ENCODE assay signal across 20 cellular contexts in genomic region chr13:113952151-113952982, GRCh38. TPM values are rescaled to one million over a fixed set of nuclear protein-coding genes. Genes with fewer than 3 reads are reported as not detected.
"Had no signal": no experiment of that assay in that cellular context is flagged by ENCODE, and none has a peak within 500 bp of the region (broad histone marks: within the 10 kb centered on the region; RNA-seq: fewer than 3 reads in every experiment).

No MANE protein-coding gene starts in this region.

- H3K9me3 Mint-ChIP-seq: activated T-helper 1 cell treated with anti-CD3 and anti-CD28 coated beads, Interleukin-12 subunit alpha, Interleukin-12 subunit beta, Interleukin-2, Interleukin-4 antibody, amounts not matched to agents 30 ng/mL and 10 ng/mL and 1 ng/mL, durations not matched to agents 14 hours and 24 hours and 36 hours had no signal

- H3K27me3 Mint-ChIP-seq: activated naive CD8-positive, alpha-beta T cell treated with anti-CD3 and anti-CD28 coated beads for 36 hours had no signal

- H3K9me3 ChIP-seq: neutrophil, thyroid gland had no signal

- H3K27ac Mint-ChIP-seq: activated naive CD8-positive, alpha-beta T cell treated with anti-CD3 and anti-CD28 coated beads for 36 hours; activated T-helper 1 cell treated with anti-CD3 and anti-CD28 coated beads, Interleukin-12 subunit alpha, Interleukin-12 subunit beta, Interleukin-2, Interleukin-4 antibody, amounts not matched to agents 30 ng/mL and 10 ng/mL and 1 ng/mL, durations not matched to agents 14 hours and 24 hours and 36 hours; stimulated activated effector memory CD8-positive, alpha-beta T cell treated with anti-CD3 and anti-CD28 coated beads, Interleukin-12 subunit alpha, Interleukin-12 subunit beta, amount 100 ng/mL, for 72 hours had no signal

- H3K9ac ChIP-seq: parathyroid adenoma had no signal

- H3K27me3 ChIP-seq: cardiac muscle cell, dorsolateral prefrontal cortex, thyroid gland had no signal

- H3K27ac ChIP-seq: cardiac muscle cell, neutrophil, parathyroid adenoma, thyroid gland, WERI-Rb-1 had no signal

- H3K4me3 Mint-ChIP-seq: activated naive CD8-positive, alpha-beta T cell treated with anti-CD3 and anti-CD28 coated beads for 36 hours; activated T-helper 1 cell treated with anti-CD3 and anti-CD28 coated beads, Interleukin-12 subunit alpha, Interleukin-12 subunit beta, Interleukin-2, Interleukin-4 antibody, amounts not matched to agents 30 ng/mL and 10 ng/mL and 1 ng/mL, durations not matched to agents 14 hours and 24 hours and 36 hours; stimulated activated effector memory CD8-positive, alpha-beta T cell treated with anti-CD3 and anti-CD28 coated beads, Interleukin-12 subunit alpha, Interleukin-12 subunit beta, amount 100 ng/mL, for 72 hours had no signal

- H3K36me3 ChIP-seq: cardiac muscle cell, neutrophil, thyroid gland, WERI-Rb-1 had no signal

- DNase-seq: activated CD4-positive, alpha-beta T cell treated with anti-CD3 and anti-CD28 coated beads for 1 hour; activated CD4-positive, alpha-beta T cell treated with anti-CD3 and anti-CD28 coated beads, Interleukin-2, amount 50 U/mL, for 4 hours; activated gamma-delta T cell treated with Interleukin-2 at 50 U/mL for 16 hours; activated naive CD8-positive, alpha-beta T cell treated with anti-CD3 and anti-CD28 coated beads for 36 hours; amniotic stem cell; islet precursor cell; mammary epithelial cell; retina; stimulated activated CD4-positive, alpha-beta T cell treated with anti-CD3 and anti-CD28 coated beads, Interleukin-15, amount 100 ng/mL, for 24 hours; stimulated activated CD4-positive, alpha-beta T cell treated with anti-CD3 and anti-CD28 coated beads, Interleukin-2, amount 100 ng/mL, for 48 hours; T-helper 2 cell; thyroid gland; WERI-Rb-1 had no signal

- H3K4me1 ChIP-seq: parathyroid adenoma had no signal

- H3K4me3 ChIP-seq: cardiac muscle cell, thyroid gland had no signal

RNA-seq across cellular contexts. Expression of gene C13orf46, which starts 21.5 kb away (rescaled TPM):
- total RNA-seq: cardiac muscle cell, SK-MEL-5 had no signal
